Comparison of ENCODE assay signal across 32 cellular contexts in the genomic region with DNA sequence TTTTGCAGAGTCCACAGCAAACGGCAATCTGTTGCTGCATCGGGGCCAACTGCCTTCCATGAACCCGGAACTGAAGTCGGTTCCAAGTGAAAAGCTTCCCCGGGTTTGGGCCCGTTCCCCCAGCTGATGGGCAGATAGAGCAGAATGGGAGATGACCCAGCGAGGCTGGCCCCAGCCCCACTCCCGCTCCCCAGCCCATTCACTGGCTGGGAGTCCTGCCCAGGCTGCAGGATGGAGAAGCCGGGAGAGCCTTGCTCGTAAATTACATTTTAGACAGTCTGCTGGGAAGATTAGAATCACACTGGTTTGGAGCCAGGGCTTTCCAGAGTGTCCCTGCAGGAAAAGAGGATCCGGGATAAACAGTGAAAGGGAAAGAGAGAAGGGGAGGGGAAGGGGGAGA. TPM values are rescaled to one million over a fixed set of nuclear protein-coding genes. Genes with fewer than 3 reads are reported as not detected.
DNase-seq lines count a peak whose midpoint lies in the region; ATAC-seq and TF ChIP-seq lines count a peak whose summit lies in the region.
"Had no signal": no experiment of that assay in that cellular context is flagged by ENCODE, and none has a peak within 500 bp of the region (broad histone marks: within the 10 kb centered on the region; RNA-seq: fewer than 3 reads in every experiment).

No MANE protein-coding gene starts in this region.

- H3K27ac ChIP-seq in heart left ventricle, result no peak overlapping the region
- H3K27ac ChIP-seq in WERI-Rb-1, result no peak overlapping the region
- H3K27ac ChIP-seq: BLaER1 treated with 17β-estradiol and CSF1 and Interleukin-3, amounts not matched to agents 10 nM and 100 nM; esophagus muscularis mucosa; GM23248; HL-60; left ventricle myocardium inferior; SJCRH30; upper lobe of left lung had no signal

- ATAC-seq in left ventricle myocardium superior, result peak; percentile 42
- ATAC-seq in heart left ventricle, result no peak
- ATAC-seq in left colon, result peak; percentile 12
- ATAC-seq in GM21360 (IDR thresholded peaks at IDR 0.05; ENCODE audit: unreplicated experiment), result no peak
- ATAC-seq: activated CD8-positive, alpha-beta T cell treated with anti-CD3 and anti-CD28 coated beads for 36 hours; activated naive CD4-positive, alpha-beta T cell treated with anti-CD3 and anti-CD28 coated beads, Interleukin-2, amount 50 U/mL, for 72 hours; activated T-helper 17 cell treated with anti-CD3 and anti-CD28 coated beads, Interleukin-2, amount 50 U/mL, for 72 hours; stimulated activated effector memory CD8-positive, alpha-beta T cell treated with anti-CD3 and anti-CD28 coated beads, Interleukin-12 subunit alpha, Interleukin-12 subunit beta, amount 100 ng/mL, for 72 hours had no signal

- H3K27me3 ChIP-seq in heart left ventricle, result peaks cover 2 to 83% (median 17%) of the 10 kb centered on the region in 9 donors
- H3K27me3 ChIP-seq in WERI-Rb-1 (ENCODE audit: insufficient read depth, low read depth, severe bottlenecking), result no peaks in the 10 kb centered on the region
- H3K27me3 ChIP-seq: upper lobe of left lung had no signal

- peak; percentile 40 for DNase-seq in left ventricle myocardium superior
- no peak for DNase-seq in heart left ventricle
- DNase-seq in WERI-Rb-1, result peak; percentile 24
- peak in 1 of 2 donors; percentile 14 for DNase-seq in left colon
- peak; percentile 49 for DNase-seq in ureter (ENCODE audit: low spot score)
- DNase-seq in occipital lobe (lab: John Stamatoyannopoulos, UW), result no peak
- DNase-seq in NCI-H2196 (lab: John Stamatoyannopoulos, UW; ENCODE audit: unreplicated experiment), result no peak
- DNase-seq: activated CD4-positive, alpha-beta T cell treated with anti-CD3 and anti-CD28 coated beads for 1 hour; activated CD8-positive, alpha-beta T cell treated with anti-CD3 and anti-CD28 coated beads for 36 hours; foreskin melanocyte; GM23248; hippocampal formation; left ventricle myocardium inferior; naive B cell; NCI-H1048; NCI-H1694 treated with DMSO at 0.1 percent for 48 hours; NCI-H510A treated with DMSO at 0.1 percent for 48 hours; retina; SJCRH30; stimulated activated CD4-positive, alpha-beta T cell treated with anti-CD3 and anti-CD28 coated beads, Interleukin-4, amount 100 ng/mL, for 24 hours had no signal

- 13 to 29% (median 19%) methylated on average over 10 to 11 of the region's 11 CpGs for WGBS in heart left ventricle, 4 donors

- H3K4me1 ChIP-seq in heart left ventricle, result peaks cover 0 to 3% (median 0%) of the 10 kb centered on the region in 12 donors
- H3K4me1 ChIP-seq: BLaER1 treated with 17β-estradiol and CSF1 and Interleukin-3, amounts not matched to agents 10 nM and 100 nM; left ventricle myocardium inferior; SJCRH30; upper lobe of left lung had no signal

- no peak for TF ChIP-seq POLR2A in heart left ventricle (IDR thresholded peaks at IDR 0.05)

- H3K9me3 ChIP-seq in heart left ventricle (no peaks in the 10 kb centered on the region), WERI-Rb-1 (ENCODE audit: severe bottlenecking) (no peaks in the 10 kb centered on the region)
- H3K9me3 ChIP-seq: BLaER1 treated with 17β-estradiol and CSF1 and Interleukin-3, amounts not matched to agents 10 nM and 100 nM; esophagus muscularis mucosa; left ventricle myocardium inferior; SJCRH30; upper lobe of left lung had no signal

- intact Hi-C loops in left ventricle myocardium superior (cut with micrococcal nuclease) (loop anchor here (10.0 kb wide), 1 partner anchor 226 kb away; no protein-coding TSS in a partner anchor), heart left ventricle (cut with DNase I) (loop anchor here in 5 of 10 donors (2.0 to 5.0 kb wide), 4 partner anchors 223 to 278 kb away; no protein-coding TSS in a partner anchor), left colon (cut with DNase I, micrococcal nuclease) (loop anchor here (5.0 to 10.0 kb wide), 3 partner anchors 223 to 276 kb away; no protein-coding TSS in a partner anchor)

- no peaks in the 10 kb centered on the region for H3K36me3 ChIP-seq in heart left ventricle
- no peaks in the 10 kb centered on the region for H3K36me3 ChIP-seq in WERI-Rb-1
- H3K36me3 ChIP-seq: BLaER1 treated with 17β-estradiol and CSF1 and Interleukin-3, amounts not matched to agents 10 nM and 100 nM; esophagus muscularis mucosa; left ventricle myocardium inferior; SJCRH30; upper lobe of left lung had no signal

- TF ChIP-seq CTCF in heart left ventricle (IDR thresholded peaks at IDR 0.05), result no peak
- no peak for TF ChIP-seq CTCF in WERI-Rb-1 (IDR thresholded peaks at IDR 0.05; ENCODE audit: low read depth, low read length)

- H3K4me3 ChIP-seq in heart left ventricle, result no peak overlapping the region
- no peak overlapping the region for H3K4me3 ChIP-seq in WERI-Rb-1 (ENCODE audit: low read depth, low read length)
- H3K4me3 ChIP-seq: BLaER1 treated with 17β-estradiol and CSF1 and Interleukin-3, amounts not matched to agents 10 nM and 100 nM; esophagus muscularis mucosa; GM23248; left ventricle myocardium inferior; SJCRH30; upper lobe of left lung had no signal

RNA-seq across cellular contexts. Expression of gene PAX7, which starts 31.6 kb away (rescaled TPM):
- not detected for total RNA-seq in left ventricle myocardium superior
- total RNA-seq in heart left ventricle, result not detected
- polyA plus RNA-seq in heart left ventricle, result not detected
- total RNA-seq in left colon, result not detected
- total RNA-seq in ureter, result not detected
- not detected for total RNA-seq in occipital lobe
- total RNA-seq: activated CD8-positive, alpha-beta T cell treated with anti-CD3 and anti-CD28 coated beads for 36 hours; activated naive CD4-positive, alpha-beta T cell treated with anti-CD3 and anti-CD28 coated beads, Interleukin-2, amount 50 U/mL, for 72 hours; activated T-helper 17 cell treated with anti-CD3 and anti-CD28 coated beads, Interleukin-2, amount 50 U/mL, for 72 hours; bronchial epithelial cell; esophagus muscularis mucosa; GM23248; left ventricle myocardium inferior; mesothelial cell of epicardium; osteoblast; T-helper 1 cell treated with Interleukin-12 subunit alpha and Interleukin-12 subunit beta and Interleukin-4 antibody, amounts not matched to agents 30 ng/mL and 1 ng/mL, for 36 hours; upper lobe of left lung had no signal
- polyA plus RNA-seq: GM23248 had no signal

Comparison
In these comparisons a context has a peak if more than half of its experiments do, and no peak if none do; other contexts are left out.
1. ATAC-seq: peak in left ventricle myocardium superior (single experiment) and left colon (single experiment); none in heart left ventricle (0 of 4) and GM21360 (single experiment).
2. DNase-seq: peak in left ventricle myocardium superior (single experiment), WERI-Rb-1 (single experiment) and ureter (single experiment); none in heart left ventricle (0 of 5), occipital lobe (single experiment) and NCI-H2196 (single experiment).